In the genomic region with DNA sequence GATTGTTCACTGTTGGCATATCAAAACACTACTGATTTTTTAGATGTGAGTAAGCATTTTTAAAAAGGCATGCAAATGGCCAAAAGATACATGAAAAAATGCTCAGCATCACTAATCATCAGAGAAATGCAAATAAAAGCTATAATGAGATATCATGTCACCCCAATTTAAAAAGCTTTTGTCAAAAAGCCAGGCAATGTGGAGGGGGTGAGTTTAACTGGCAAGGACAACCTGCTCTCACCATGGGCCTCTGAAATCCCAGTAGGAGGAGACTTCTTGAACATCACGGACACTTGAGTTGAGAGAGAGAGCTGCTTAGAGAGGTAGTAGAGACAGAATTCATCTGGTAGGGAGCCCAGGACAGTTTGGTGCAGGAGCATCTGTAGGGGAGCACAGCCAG, we compare ENCODE assay signal across 11 cellular contexts.
"Had no signal": no experiment of that assay in that cellular context is flagged by ENCODE, and none has a peak within 500 bp of the region (broad histone marks: within the 10 kb centered on the region; RNA-seq: fewer than 3 reads in every experiment).

No MANE protein-coding gene starts in this region.

- DNase-seq: GM23248, GOT3, H7, H9, HCEC 1CT, HFFc6 had no signal

- H3K4me1 ChIP-seq: HAP-1 had no signal

- H3K36me3 ChIP-seq: HAP-1 had no signal

- ATAC-seq: GM23338, HCT116 had no signal

- H3K4me3 Mint-ChIP-seq: GM23338, H9, HFFc6 had no signal

- H3K4me2 ChIP-seq: GM23338 had no signal

- FAIRE-seq: H1, H54 had no signal

- H2AFZ ChIP-seq: GM23248, GM23338 had no signal

- H3K27ac ChIP-seq: GM23248 had no signal

- H3K4me3 ChIP-seq: GM23248, GM23338, HAP-1 had no signal

- H3K9ac ChIP-seq: GM23248 had no signal

- H3K4me1 Mint-ChIP-seq: GM23338 had no signal

- H3K27ac Mint-ChIP-seq: GM23338, H9, HFFc6 had no signal
